ENCODE assay signal across 39 cellular contexts in genomic region chr6:87124074-87124473, GRCh38. TPM values are rescaled to one million over a fixed set of nuclear protein-coding genes. Genes with fewer than 3 reads are reported as not detected.
"Had no signal": no experiment of that assay in that cellular context is flagged by ENCODE, and none has a peak within 500 bp of the region (broad histone marks: within the 10 kb centered on the region; RNA-seq: fewer than 3 reads in every experiment).

No MANE protein-coding gene starts in this region.

- H3K27ac Mint-ChIP-seq: activated CD4-positive, alpha-beta memory T cell treated with anti-CD3 and anti-CD28 coated beads, Interleukin-2, amount 10 ng/mL, durations not matched to agents 7 days and 5 days; activated CD4-positive, alpha-beta T cell treated with anti-CD3 and anti-CD28 coated beads for 36 hours; activated CD4-positive, alpha-beta T cell treated with anti-CD3 and anti-CD28 coated beads, Interleukin-2, amount 10 ng/mL, durations not matched to agents 7 days and 5 days; activated CD8-positive, alpha-beta memory T cell treated with anti-CD3 and anti-CD28 coated beads, Interleukin-2, amount 10 ng/mL, durations not matched to agents 7 days and 5 days; activated CD8-positive, alpha-beta T cell treated with anti-CD3 and anti-CD28 coated beads, Interleukin-2, amount 10 ng/mL, durations not matched to agents 7 days and 5 days; activated naive CD4-positive, alpha-beta T cell treated with anti-CD3 and anti-CD28 coated beads, Interleukin-2, amount 10 ng/mL, durations not matched to agents 7 days and 5 days; activated naive CD4-positive, alpha-beta T cell treated with anti-CD3 and anti-CD28 coated beads, Interleukin-2, amount 50 U/mL, for 24 hours; activated naive CD8-positive, alpha-beta T cell; activated naive CD8-positive, alpha-beta T cell treated with anti-CD3 and anti-CD28 coated beads, Interleukin-2, amount 10 ng/mL, durations not matched to agents 7 days and 5 days; activated naive CD8-positive, alpha-beta T cell treated with anti-CD3 and anti-CD28 coated beads, Interleukin-2, amount 50 U/mL, for 24 hours; activated T-cell treated with anti-CD3 and anti-CD28 coated beads, Interleukin-2, amount 50 U/mL, for 24 hours; activated T-helper 2 cell treated with anti-CD3 and anti-CD28 coated beads, Interferon-gamma antibody, Interleukin-2, Interleukin-4, amounts not matched to agents 10 μg/mL and 5 μg/mL and 100 μg/mL, durations not matched to agents 14 hours and 24 hours and 36 hours; brain; T-helper 1 cell treated with Interleukin-12 subunit alpha and Interleukin-12 subunit beta and Interleukin-4 antibody, amounts not matched to agents 30 μg/mL and 1 μg/mL, for 36 hours; T-helper 2 cell treated with Interferon-gamma antibody and Interleukin-4, amounts not matched to agents 5 μg/mL and 100 μg/mL, for 36 hours had no signal

- H3K4me3 ChIP-seq: ascending aorta, cardiac muscle cell had no signal

- H3K36me3 ChIP-seq: ascending aorta, cardiac muscle cell had no signal

- DNase-seq: activated CD4-positive, alpha-beta memory T cell treated with anti-CD3 and anti-CD28 coated beads, Interleukin-2, amount 10 ng/mL, durations not matched to agents 7 days and 5 days; activated CD4-positive, alpha-beta T cell treated with anti-CD3 and anti-CD28 coated beads for 1 hour; activated CD4-positive, alpha-beta T cell treated with anti-CD3 and anti-CD28 coated beads for 36 hours; activated CD4-positive, alpha-beta T cell treated with anti-CD3 and anti-CD28 coated beads for 48 hours; activated CD4-positive, alpha-beta T cell treated with anti-CD3 and anti-CD28 coated beads, Interleukin-2, amount 10 ng/mL, durations not matched to agents 7 days and 5 days; activated CD4-positive, alpha-beta T cell treated with anti-CD3 and anti-CD28 coated beads, Interleukin-2, amount 50 U/mL, for 48 hours; activated CD4-positive, CD25-positive, alpha-beta regulatory T cell; activated CD8-positive, alpha-beta memory T cell treated with anti-CD3 and anti-CD28 coated beads for 24 hours; activated CD8-positive, alpha-beta memory T cell treated with anti-CD3 and anti-CD28 coated beads, Interleukin-2, amount 10 ng/mL, durations not matched to agents 7 days and 5 days; activated CD8-positive, alpha-beta memory T cell treated with anti-CD3 and anti-CD28 coated beads, Interleukin-2, amount 50 U/mL, for 48 hours; activated CD8-positive, alpha-beta T cell treated with anti-CD3 and anti-CD28 coated beads, Interleukin-2, amount 10 ng/mL, durations not matched to agents 7 days and 5 days; activated effector memory CD4-positive, alpha-beta T cell treated with Interleukin-2 at 50 U/mL for 16 hours; activated gamma-delta T cell; activated naive CD4-positive, alpha-beta T cell treated with anti-CD3 and anti-CD28 coated beads, Interleukin-2, amount 10 ng/mL, durations not matched to agents 7 days and 5 days; activated naive CD4-positive, alpha-beta T cell treated with Interleukin-2 at 50 U/mL for 16 hours; activated naive CD8-positive, alpha-beta T cell treated with anti-CD3 and anti-CD28 coated beads, Interleukin-2, amount 10 ng/mL, durations not matched to agents 7 days and 5 days; activated naive CD8-positive, alpha-beta T cell treated with anti-CD3 and anti-CD28 coated beads, Interleukin-2, amount 50 U/mL, for 24 hours; activated T-cell treated with anti-CD3 and anti-CD28 coated beads, Interleukin-2, amount 50 U/mL, for 24 hours; activated T-cell treated with anti-CD3 and anti-CD28 coated beads, Interleukin-2, amount 50 U/mL, for 48 hours; amygdala; anterior cingulate cortex; caudate nucleus; cerebellar nuclear complex; T-helper 1 cell; T-helper 2 cell; T-helper 9 cell had no signal

- ATAC-seq: activated CD4-positive, alpha-beta T cell treated with anti-CD3 and anti-CD28 coated beads for 36 hours; activated CD4-positive, CD25-positive, alpha-beta regulatory T cell treated with anti-CD3 and anti-CD28 coated beads, Interleukin-2, amount 50 U/mL, for 24 hours; activated CD8-positive, alpha-beta memory T cell treated with anti-CD3 and anti-CD28 coated beads, Interleukin-2, amount 10 ng/mL, durations not matched to agents 7 days and 5 days; activated CD8-positive, alpha-beta T cell treated with anti-CD3 and anti-CD28 coated beads, Interleukin-2, amount 10 ng/mL, durations not matched to agents 7 days and 5 days; activated naive CD8-positive, alpha-beta T cell treated with anti-CD3 and anti-CD28 coated beads, Interleukin-2, amount 50 U/mL, for 24 hours had no signal

- H3K27me3 ChIP-seq: ascending aorta, cardiac muscle cell had no signal

- FAIRE-seq: bronchial epithelial cell, TTC549 had no signal

- H3K4me1 Mint-ChIP-seq: activated CD4-positive, alpha-beta memory T cell treated with anti-CD3 and anti-CD28 coated beads, Interleukin-2, amount 10 ng/mL, durations not matched to agents 7 days and 5 days; activated CD4-positive, alpha-beta T cell treated with anti-CD3 and anti-CD28 coated beads for 36 hours; activated CD4-positive, alpha-beta T cell treated with anti-CD3 and anti-CD28 coated beads, Interleukin-2, amount 10 ng/mL, durations not matched to agents 7 days and 5 days; activated CD8-positive, alpha-beta memory T cell treated with anti-CD3 and anti-CD28 coated beads, Interleukin-2, amount 10 ng/mL, durations not matched to agents 7 days and 5 days; activated naive CD4-positive, alpha-beta T cell treated with anti-CD3 and anti-CD28 coated beads, Interleukin-2, amount 10 ng/mL, durations not matched to agents 7 days and 5 days; activated naive CD4-positive, alpha-beta T cell treated with anti-CD3 and anti-CD28 coated beads, Interleukin-2, amount 50 U/mL, for 24 hours; activated naive CD8-positive, alpha-beta T cell treated with anti-CD3 and anti-CD28 coated beads, Interleukin-2, amount 10 ng/mL, durations not matched to agents 7 days and 5 days; activated naive CD8-positive, alpha-beta T cell treated with anti-CD3 and anti-CD28 coated beads, Interleukin-2, amount 50 U/mL, for 24 hours; brain; central memory CD8-positive, alpha-beta T cell had no signal

- H3K4me3 Mint-ChIP-seq: activated CD4-positive, alpha-beta memory T cell treated with anti-CD3 and anti-CD28 coated beads, Interleukin-2, amount 10 ng/mL, durations not matched to agents 7 days and 5 days; activated CD4-positive, alpha-beta T cell treated with anti-CD3 and anti-CD28 coated beads for 36 hours; activated CD4-positive, alpha-beta T cell treated with anti-CD3 and anti-CD28 coated beads, Interleukin-2, amount 10 ng/mL, durations not matched to agents 7 days and 5 days; activated CD8-positive, alpha-beta memory T cell treated with anti-CD3 and anti-CD28 coated beads, Interleukin-2, amount 10 ng/mL, durations not matched to agents 7 days and 5 days; activated CD8-positive, alpha-beta T cell treated with anti-CD3 and anti-CD28 coated beads, Interleukin-2, amount 10 ng/mL, durations not matched to agents 7 days and 5 days; activated naive CD4-positive, alpha-beta T cell treated with anti-CD3 and anti-CD28 coated beads, Interleukin-2, amount 10 ng/mL, durations not matched to agents 7 days and 5 days; activated naive CD4-positive, alpha-beta T cell treated with anti-CD3 and anti-CD28 coated beads, Interleukin-2, amount 50 U/mL, for 24 hours; activated naive CD8-positive, alpha-beta T cell; activated naive CD8-positive, alpha-beta T cell treated with anti-CD3 and anti-CD28 coated beads, Interleukin-2, amount 10 ng/mL, durations not matched to agents 7 days and 5 days; activated naive CD8-positive, alpha-beta T cell treated with anti-CD3 and anti-CD28 coated beads, Interleukin-2, amount 50 U/mL, for 24 hours; activated T-cell treated with anti-CD3 and anti-CD28 coated beads, Interleukin-2, amount 50 U/mL, for 24 hours; brain; central memory CD8-positive, alpha-beta T cell; T-helper 1 cell treated with Interleukin-12 subunit alpha and Interleukin-12 subunit beta and Interleukin-4 antibody, amounts not matched to agents 30 μg/mL and 1 μg/mL, for 36 hours; T-helper 2 cell treated with Interferon-gamma antibody and Interleukin-4, amounts not matched to agents 5 μg/mL and 100 μg/mL, for 36 hours had no signal

- H3K27ac ChIP-seq: ascending aorta, cardiac muscle cell, VCaP had no signal

- H3K27me3 Mint-ChIP-seq: brain had no signal

- H3K36me3 Mint-ChIP-seq: activated naive CD4-positive, alpha-beta T cell treated with anti-CD3 and anti-CD28 coated beads, Interleukin-2, amount 10 ng/mL, durations not matched to agents 7 days and 5 days; activated naive CD4-positive, alpha-beta T cell treated with anti-CD3 and anti-CD28 coated beads, Interleukin-2, amount 50 U/mL, for 24 hours; activated naive CD8-positive, alpha-beta T cell; activated naive CD8-positive, alpha-beta T cell treated with anti-CD3 and anti-CD28 coated beads, Interleukin-2, amount 10 ng/mL, durations not matched to agents 7 days and 5 days; brain had no signal

- H3K4me1 ChIP-seq: ascending aorta had no signal

- H3K9me3 Mint-ChIP-seq: activated CD4-positive, alpha-beta memory T cell treated with anti-CD3 and anti-CD28 coated beads, Interleukin-2, amount 10 ng/mL, durations not matched to agents 7 days and 5 days; activated CD4-positive, alpha-beta T cell treated with anti-CD3 and anti-CD28 coated beads, Interleukin-2, amount 10 ng/mL, durations not matched to agents 7 days and 5 days; activated naive CD4-positive, alpha-beta T cell treated with anti-CD3 and anti-CD28 coated beads, Interleukin-2, amount 50 U/mL, for 24 hours; activated T-helper 2 cell treated with anti-CD3 and anti-CD28 coated beads, Interferon-gamma antibody, Interleukin-2, Interleukin-4, amounts not matched to agents 10 μg/mL and 5 μg/mL and 100 μg/mL, durations not matched to agents 14 hours and 24 hours and 36 hours; central memory CD8-positive, alpha-beta T cell; T-helper 2 cell treated with Interferon-gamma antibody and Interleukin-4, amounts not matched to agents 5 μg/mL and 100 μg/mL, for 36 hours had no signal

RNA-seq across cellular contexts. Expression of gene CGA, which starts 29.2 kb away (rescaled TPM):
- total RNA-seq: activated CD4-positive, alpha-beta memory T cell treated with anti-CD3 and anti-CD28 coated beads, Interleukin-2, amount 10 ng/mL, durations not matched to agents 7 days and 5 days; activated CD4-positive, alpha-beta T cell treated with anti-CD3 and anti-CD28 coated beads for 36 hours; activated CD4-positive, alpha-beta T cell treated with anti-CD3 and anti-CD28 coated beads, Interleukin-2, amount 10 ng/mL, durations not matched to agents 7 days and 5 days; activated CD8-positive, alpha-beta memory T cell treated with anti-CD3 and anti-CD28 coated beads, Interleukin-2, amount 10 ng/mL, durations not matched to agents 7 days and 5 days; activated CD8-positive, alpha-beta T cell treated with anti-CD3 and anti-CD28 coated beads, Interleukin-2, amount 10 ng/mL, durations not matched to agents 7 days and 5 days; activated naive CD8-positive, alpha-beta T cell treated with anti-CD3 and anti-CD28 coated beads, Interleukin-2, amount 10 ng/mL, durations not matched to agents 7 days and 5 days; ascending aorta; bronchial epithelial cell; cardiac muscle cell had no signal
